14 cellular contexts compared by ENCODE assay signal in genomic region chr5:138595396-138595795, GRCh38. TPM values are rescaled to one million over a fixed set of nuclear protein-coding genes. Genes with fewer than 3 reads are reported as not detected.
A peak's percentile ranks its signal among the peaks of the same experiment; 100 is the strongest.
DNase-seq lines count a peak whose midpoint lies in the region; ATAC-seq and TF ChIP-seq lines count a peak whose summit lies in the region.
"Had no signal": no experiment of that assay in that cellular context is flagged by ENCODE, and none has a peak within 500 bp of the region (broad histone marks: within the 10 kb centered on the region; RNA-seq: fewer than 3 reads in every experiment).

No MANE protein-coding gene starts in this region.

- peak; percentile 8 for DNase-seq in NCI-H2171 treated with DMSO at 0.1 percent for 48 hours (lab: John Stamatoyannopoulos, UW)
- DNase-seq in NCI-H2171 (lab: John Stamatoyannopoulos, UW) = no peak
- peak in 1 of 2 donors; percentile 18 for DNase-seq in foreskin keratinocyte
- peak; percentile 42 for DNase-seq in retina
- DNase-seq in SIG-M5 (lab: John Stamatoyannopoulos, UW) = no peak
- DNase-seq: HCEC 1CT; MM.1S; mucosa of descending colon; NCI-H510A treated with DMSO at 0.1 percent for 48 hours; stimulated activated CD4-positive, alpha-beta T cell treated with anti-CD3 and anti-CD28 coated beads, Interleukin-2, amount 100 ng/mL, for 48 hours; uterus had no signal

- TF ChIP-seq CTCF in foreskin keratinocyte (conservative IDR thresholded peaks at IDR 0.05) = peak; percentile 52

- H3K27ac ChIP-seq in foreskin keratinocyte = no peak overlapping the region
- H3K27ac ChIP-seq: uterus had no signal

- ATAC-seq in SK-N-SH treated with all-trans-retinoic acid at 6 μM for 48 hours (peak; percentile 38; the same call in 1 of the 3 replicates), foreskin keratinocyte (no peak), HG02981 (IDR thresholded peaks at IDR 0.05; ENCODE audit: unreplicated experiment) (no peak), GM21786 (IDR thresholded peaks at IDR 0.05; ENCODE audit: unreplicated experiment) (no peak)
- ATAC-seq: mucosa of descending colon had no signal

- H3K27me3 ChIP-seq in foreskin keratinocyte = no peaks in the 10 kb centered on the region
- H3K27me3 ChIP-seq: uterus had no signal

- H3K4me1 ChIP-seq in foreskin keratinocyte = no peaks in the 10 kb centered on the region
- H3K4me1 ChIP-seq: uterus had no signal

TF ChIP-seq in SK-N-SH treated with all-trans-retinoic acid at 6 μM for 48 hours, 23 proteins besides CTCF, POLR2A, EP300 and RAD21:
- TF ChIP-seq CSRNP3 (CRISPR knock-in tag; IDR thresholded peaks at IDR 0.05) (no peak), ZFP3 (CRISPR knock-in tag; IDR thresholded peaks at IDR 0.05) (no peak), OSR1 (CRISPR knock-in tag; IDR thresholded peaks at IDR 0.05) (no peak), ZNF70 (CRISPR knock-in tag; IDR thresholded peaks at IDR 0.05) (no peak), ARNTL (CRISPR knock-in tag; IDR thresholded peaks at IDR 0.05; ENCODE audit: borderline replicate concordance, low read depth) (no peak), BACH2 (CRISPR knock-in tag; IDR thresholded peaks at IDR 0.05; ENCODE audit: borderline replicate concordance) (no peak), RARB (CRISPR knock-in tag; IDR thresholded peaks at IDR 0.05) (no peak), PATZ1 (CRISPR knock-in tag; IDR thresholded peaks at IDR 0.05; ENCODE audit: borderline replicate concordance) (no peak), PPARA (CRISPR knock-in tag; IDR thresholded peaks at IDR 0.05; ENCODE audit: borderline replicate concordance) (no peak), ZNF8 (CRISPR knock-in tag; IDR thresholded peaks at IDR 0.05) (no peak), ZC3H10 (CRISPR knock-in tag; IDR thresholded peaks at IDR 0.05) (no peak), ESRRG (CRISPR knock-in tag; IDR thresholded peaks at IDR 0.05) (no peak), ZNF565 (CRISPR knock-in tag; conservative IDR thresholded peaks at IDR 0.05; ENCODE audit: low read depth) (no peak), ZFP30 (CRISPR knock-in tag; IDR thresholded peaks at IDR 0.05) (no peak), TOX (CRISPR knock-in tag; IDR thresholded peaks at IDR 0.05; ENCODE audit: borderline replicate concordance) (no peak), SNAI2 (CRISPR knock-in tag; IDR thresholded peaks at IDR 0.05) (no peak), ISL1 (CRISPR knock-in tag; IDR thresholded peaks at IDR 0.05) (no peak)
- TF ChIP-seq, protein P1, sequence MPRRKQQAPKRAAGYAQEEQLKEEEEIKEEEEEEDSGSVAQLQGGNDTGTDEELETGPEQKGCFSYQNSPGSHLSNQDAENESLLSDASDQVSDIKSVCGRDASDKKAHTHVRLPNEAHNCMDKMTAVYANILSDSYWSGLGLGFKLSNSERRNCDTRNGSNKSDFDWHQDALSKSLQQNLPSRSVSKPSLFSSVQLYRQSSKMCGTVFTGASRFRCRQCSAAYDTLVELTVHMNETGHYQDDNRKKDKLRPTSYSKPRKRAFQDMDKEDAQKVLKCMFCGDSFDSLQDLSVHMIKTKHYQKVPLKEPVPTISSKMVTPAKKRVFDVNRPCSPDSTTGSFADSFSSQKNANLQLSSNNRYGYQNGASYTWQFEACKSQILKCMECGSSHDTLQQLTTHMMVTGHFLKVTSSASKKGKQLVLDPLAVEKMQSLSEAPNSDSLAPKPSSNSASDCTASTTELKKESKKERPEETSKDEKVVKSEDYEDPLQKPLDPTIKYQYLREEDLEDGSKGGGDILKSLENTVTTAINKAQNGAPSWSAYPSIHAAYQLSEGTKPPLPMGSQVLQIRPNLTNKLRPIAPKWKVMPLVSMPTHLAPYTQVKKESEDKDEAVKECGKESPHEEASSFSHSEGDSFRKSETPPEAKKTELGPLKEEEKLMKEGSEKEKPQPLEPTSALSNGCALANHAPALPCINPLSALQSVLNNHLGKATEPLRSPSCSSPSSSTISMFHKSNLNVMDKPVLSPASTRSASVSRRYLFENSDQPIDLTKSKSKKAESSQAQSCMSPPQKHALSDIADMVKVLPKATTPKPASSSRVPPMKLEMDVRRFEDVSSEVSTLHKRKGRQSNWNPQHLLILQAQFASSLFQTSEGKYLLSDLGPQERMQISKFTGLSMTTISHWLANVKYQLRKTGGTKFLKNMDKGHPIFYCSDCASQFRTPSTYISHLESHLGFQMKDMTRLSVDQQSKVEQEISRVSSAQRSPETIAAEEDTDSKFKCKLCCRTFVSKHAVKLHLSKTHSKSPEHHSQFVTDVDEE (CRISPR knock-in tag; IDR thresholded peaks at IDR 0.05) = no peak
- TF ChIP-seq, protein P2, sequence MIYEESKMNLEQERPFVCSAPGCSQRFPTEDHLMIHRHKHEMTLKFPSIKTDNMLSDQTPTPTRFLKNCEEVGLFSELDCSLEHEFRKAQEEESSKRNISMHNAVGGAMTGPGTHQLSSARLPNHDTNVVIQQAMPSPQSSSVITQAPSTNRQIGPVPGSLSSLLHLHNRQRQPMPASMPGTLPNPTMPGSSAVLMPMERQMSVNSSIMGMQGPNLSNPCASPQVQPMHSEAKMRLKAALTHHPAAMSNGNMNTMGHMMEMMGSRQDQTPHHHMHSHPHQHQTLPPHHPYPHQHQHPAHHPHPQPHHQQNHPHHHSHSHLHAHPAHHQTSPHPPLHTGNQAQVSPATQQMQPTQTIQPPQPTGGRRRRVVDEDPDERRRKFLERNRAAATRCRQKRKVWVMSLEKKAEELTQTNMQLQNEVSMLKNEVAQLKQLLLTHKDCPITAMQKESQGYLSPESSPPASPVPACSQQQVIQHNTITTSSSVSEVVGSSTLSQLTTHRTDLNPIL (CRISPR knock-in tag; IDR thresholded peaks at IDR 0.05; ENCODE audit: low read depth) = no peak
- TF ChIP-seq, protein P3, sequence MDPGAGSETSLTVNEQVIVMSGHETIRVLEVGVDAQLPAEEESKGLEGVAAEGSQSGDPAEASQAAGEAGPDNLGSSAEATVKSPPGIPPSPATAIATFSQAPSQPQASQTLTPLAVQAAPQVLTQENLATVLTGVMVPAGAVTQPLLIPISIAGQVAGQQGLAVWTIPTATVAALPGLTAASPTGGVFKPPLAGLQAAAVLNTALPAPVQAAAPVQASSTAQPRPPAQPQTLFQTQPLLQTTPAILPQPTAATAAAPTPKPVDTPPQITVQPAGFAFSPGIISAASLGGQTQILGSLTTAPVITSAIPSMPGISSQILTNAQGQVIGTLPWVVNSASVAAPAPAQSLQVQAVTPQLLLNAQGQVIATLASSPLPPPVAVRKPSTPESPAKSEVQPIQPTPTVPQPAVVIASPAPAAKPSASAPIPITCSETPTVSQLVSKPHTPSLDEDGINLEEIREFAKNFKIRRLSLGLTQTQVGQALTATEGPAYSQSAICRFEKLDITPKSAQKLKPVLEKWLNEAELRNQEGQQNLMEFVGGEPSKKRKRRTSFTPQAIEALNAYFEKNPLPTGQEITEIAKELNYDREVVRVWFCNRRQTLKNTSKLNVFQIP (CRISPR knock-in tag; IDR thresholded peaks at IDR 0.05; ENCODE audit: borderline replicate concordance, low read depth) = no peak

RNA-seq across cellular contexts. Expression of gene HSPA9, which starts 20.2 kb away (rescaled TPM):
- 260 and 277 TPM in 2 replicates for total RNA-seq in foreskin keratinocyte
- polyA plus RNA-seq in foreskin keratinocyte = 122 and 152 TPM in 2 replicates

RNA-seq across cellular contexts. Expression of gene ETF1, which starts 52.4 kb away (rescaled TPM):
- 116 and 125 TPM in 2 replicates for total RNA-seq in foreskin keratinocyte
- 57.1 and 69.2 TPM in 2 replicates for polyA plus RNA-seq in foreskin keratinocyte

Comparison
In these comparisons a context has a peak if more than half of its experiments do, and no peak if none do; other contexts are left out.
1. DNase-seq: peak in NCI-H2171 treated with DMSO at 0.1 percent for 48 hours (single experiment) and retina (single experiment); none in NCI-H2171 (single experiment) and SIG-M5 (single experiment).